17 cellular contexts compared by ENCODE assay signal in the genomic region with DNA sequence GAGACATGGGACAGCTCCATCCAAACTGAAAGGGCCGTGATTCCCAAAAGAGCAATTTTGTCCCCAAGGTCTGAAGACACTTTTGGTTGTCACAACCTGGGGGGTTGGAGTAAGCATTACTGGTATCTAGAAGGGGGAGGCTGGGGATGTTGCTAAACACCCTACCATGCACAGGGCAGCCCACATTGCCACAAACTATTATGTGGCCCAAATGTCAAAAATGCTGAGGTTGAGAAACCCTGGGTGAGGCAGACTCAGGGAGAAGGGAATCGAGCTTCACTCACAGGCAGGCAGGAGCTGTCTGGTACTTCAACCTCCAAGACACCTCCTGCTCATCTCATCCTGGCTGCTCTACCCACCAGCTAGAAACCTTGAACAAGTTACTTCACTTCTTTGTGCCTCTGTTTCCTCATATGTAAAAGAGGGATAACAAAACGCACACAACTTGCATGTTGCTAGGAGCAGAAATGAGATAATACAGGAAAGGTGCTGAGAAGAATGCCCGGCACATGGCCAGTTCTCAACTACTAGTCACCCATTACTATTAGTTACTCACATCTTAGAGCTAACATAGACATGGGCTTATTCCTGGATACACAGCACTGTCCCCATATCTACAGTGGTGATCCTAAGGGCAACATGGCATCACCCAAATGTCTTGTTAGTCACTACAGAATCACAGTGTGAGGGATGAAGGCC. TPM values are rescaled to one million over a fixed set of nuclear protein-coding genes. Genes with fewer than 3 reads are reported as not detected.
DNase-seq lines count a peak whose midpoint lies in the region; ATAC-seq, FAIRE-seq and TF ChIP-seq lines count a peak whose summit lies in the region.
"Had no signal": no experiment of that assay in that cellular context is flagged by ENCODE, and none has a peak within 500 bp of the region (broad histone marks: within the 10 kb centered on the region; RNA-seq: fewer than 3 reads in every experiment).

No MANE protein-coding gene starts in this region.

- H3K4me3 ChIP-seq in PC-3 (ENCODE audit: low read length): no peak overlapping the region

- FAIRE-seq in D721Med (lab: Jason Lieb, UNC): no peak
- FAIRE-seq: GM12891 had no signal

- peak overlapping the region; percentile 95 for H3K27ac ChIP-seq in PC-3 (ENCODE audit: low read length)

- no peaks in the 10 kb centered on the region for H3K79me2 ChIP-seq in PC-3 (ENCODE audit: low read length)

- H3K9me3 Mint-ChIP-seq in stimulated activated effector memory CD8-positive, alpha-beta T cell treated with anti-CD3 and anti-CD28 coated beads, Interleukin-12 subunit alpha, Interleukin-12 subunit beta, amount 100 ng/mL, for 72 hours: no peaks in the 10 kb centered on the region
- H3K9me3 Mint-ChIP-seq: CD8-positive, alpha-beta T cell had no signal

- H3K9ac ChIP-seq in PC-3 (ENCODE audit: low read length): peak overlapping the region; percentile 21

- no peak overlapping the region for H2AFZ ChIP-seq in PC-3 (ENCODE audit: low read length)

- H3K4me3 Mint-ChIP-seq in stimulated activated effector memory CD8-positive, alpha-beta T cell treated with anti-CD3 and anti-CD28 coated beads, Interleukin-12 subunit alpha, Interleukin-12 subunit beta, amount 100 ng/mL, for 72 hours: no peak overlapping the region
- H3K4me3 Mint-ChIP-seq: CD8-positive, alpha-beta T cell had no signal

- TF ChIP-seq CTCF in PC-3 (conservative IDR thresholded peaks at IDR 0.05; ENCODE audit: low read depth, low read length): no peak
- no peak for TF ChIP-seq CTCF in D721Med (IDR thresholded peaks at IDR 0.05; ENCODE audit: insufficient read depth, missing control alignments)

- peaks cover 9% of the 10 kb centered on the region for H3F3A ChIP-seq in PC-3 (ENCODE audit: low read length, unreplicated experiment)

- peak; percentile 60 for DNase-seq in ELR (ENCODE audit: low read depth)
- DNase-seq in PC-3: peak; percentile 42
- peak; percentile 71 for DNase-seq in dermis blood vessel endothelial cell
- DNase-seq in stimulated activated effector memory CD8-positive, alpha-beta T cell treated with anti-CD3 and anti-CD28 coated beads, Interleukin-12 subunit alpha, Interleukin-12 subunit beta, amount 100 ng/mL, for 72 hours (ENCODE audit: low spot score in 2 of 2): no peak
- DNase-seq in COLO668 (lab: John Stamatoyannopoulos, UW; ENCODE audit: unreplicated experiment): no peak
- no peak for DNase-seq in D721Med (ENCODE audit: insufficient read length, low spot score)
- no peak for DNase-seq in NCI-H1105 treated with DMSO at 0.1 percent for 48 hours (lab: John Stamatoyannopoulos, UW)
- DNase-seq: BE2C; CD8-positive, alpha-beta T cell; GF-D8; GOT3; MV-4-11; NCI-H1436; NCI-H2029; NCI-H524 had no signal

- peak overlapping the region; percentile 81 for H3K27ac Mint-ChIP-seq in stimulated activated effector memory CD8-positive, alpha-beta T cell treated with anti-CD3 and anti-CD28 coated beads, Interleukin-12 subunit alpha, Interleukin-12 subunit beta, amount 100 ng/mL, for 72 hours
- H3K27ac Mint-ChIP-seq: CD8-positive, alpha-beta T cell had no signal

- H3K27me3 ChIP-seq in PC-3 (ENCODE audit: low read length): no peaks in the 10 kb centered on the region
- H3K27me3 ChIP-seq: BE2C had no signal

- no peak overlapping the region for H3K4me2 ChIP-seq in PC-3 (ENCODE audit: low read length)

- no peaks in the 10 kb centered on the region for H3K9me2 ChIP-seq in PC-3 (replicated peaks; ENCODE audit: low read length)

- CTCF ChIA-PET in PC-3 (lab: Charles Lee): interaction anchor here (0.5 kb wide), 1 partner anchor 869 kb away, joined by 3 read pairs; no protein-coding TSS in a partner anchor

- no peaks in the 10 kb centered on the region for H3K9me3 ChIP-seq in PC-3 (ENCODE audit: low read length)
- H3K9me3 ChIP-seq: BE2C had no signal

- POLR2A ChIA-PET in PC-3 (lab: Charles Lee; ENCODE audit: unreplicated experiment): no interaction called here

- intact Hi-C loops in PC-3 (cut with micrococcal nuclease): no loop called here

- H3K4me1 Mint-ChIP-seq in stimulated activated effector memory CD8-positive, alpha-beta T cell treated with anti-CD3 and anti-CD28 coated beads, Interleukin-12 subunit alpha, Interleukin-12 subunit beta, amount 100 ng/mL, for 72 hours: peaks cover 20% of the 10 kb centered on the region

- BruUV-seq in PC-3 (replicated peaks; lab: Mats Ljungman, UMichigan): no TSS peak

- H3K36me3 Mint-ChIP-seq in stimulated activated effector memory CD8-positive, alpha-beta T cell treated with anti-CD3 and anti-CD28 coated beads, Interleukin-12 subunit alpha, Interleukin-12 subunit beta, amount 100 ng/mL, for 72 hours: peaks cover 45% of the 10 kb centered on the region

- peaks cover 64% of the 10 kb centered on the region for H3K4me1 ChIP-seq in PC-3 (ENCODE audit: insufficient read depth, low read length)
- H3K4me1 ChIP-seq: BE2C had no signal

- ATAC-seq in PC-3: peak; percentile 7; the same call in 1 of the 2 replicates
- no peak for ATAC-seq in stimulated activated effector memory CD8-positive, alpha-beta T cell treated with anti-CD3 and anti-CD28 coated beads, Interleukin-12 subunit alpha, Interleukin-12 subunit beta, amount 100 ng/mL, for 72 hours
- ATAC-seq: CD8-positive, alpha-beta T cell; Panc1 had no signal

- no peaks in the 10 kb centered on the region for H4K20me1 ChIP-seq in PC-3 (ENCODE audit: low read length)

- H3K36me3 ChIP-seq in PC-3 (ENCODE audit: low read depth, low read length): no peaks in the 10 kb centered on the region

RNA-seq across cellular contexts. Expression of a gene that starts 8.8 kb away (rescaled TPM):
- total RNA-seq in PC-3 (2014; rRNA removed) (2.9 and 3.0 TPM in 2 replicates), dermis blood vessel endothelial cell (not detected in 2 replicates)
- total RNA-seq: CD8-positive, alpha-beta T cell had no signal

Comparison
In these comparisons a context has a peak if more than half of its experiments do, and no peak if none do; other contexts are left out.
1. DNase-seq: peak in ELR (single experiment), PC-3 (single experiment) and dermis blood vessel endothelial cell (single experiment); none in stimulated activated effector memory CD8-positive, alpha-beta T cell treated with anti-CD3 and anti-CD28 coated beads, Interleukin-12 subunit alpha, Interleukin-12 subunit beta, amount 100 ng/mL, for 72 hours (0 of 2), COLO668 (single experiment), D721Med (single experiment) and NCI-H1105 treated with DMSO at 0.1 percent for 48 hours (single experiment).